In genomic region chr5:57187977-57188376, GRCh38 we compare ENCODE assay signal across 8 cellular contexts. TPM values are rescaled to one million over a fixed set of nuclear protein-coding genes. Genes with fewer than 3 reads are reported as not detected.
DNase-seq lines count a peak whose midpoint lies in the region; ATAC-seq and TF ChIP-seq lines count a peak whose summit lies in the region.
"Not testable (repeated sequence)": the region's sequence is repeated elsewhere in the genome, so short reads cannot be mapped to it uniquely, and the experiment has no call there.

No MANE protein-coding gene starts in this region.

- not testable (repeated sequence) for H3K4me3 ChIP-seq in Karpas-422 (ENCODE audit: low read length); trophoblast cell (ENCODE audit: low read depth, low read length)

- not testable (repeated sequence) for H2AK5ac ChIP-seq in trophoblast cell (ENCODE audit: low read length)

- peaks cover 24% of the 10 kb centered on the region for H3K36me3 ChIP-seq in Karpas-422 (ENCODE audit: insufficient read depth, low read length)
- peaks cover 12 to 17% of the 10 kb centered on the region in 2 experiments for H3K36me3 ChIP-seq in trophoblast cell (ENCODE audit: control insufficient read depth in 1 of 2, insufficient read depth in 2 of 2, low read length in 2 of 2)

- not testable (repeated sequence) for H3K9me3 ChIP-seq in CD4-positive, alpha-beta T cell (ENCODE audit: control insufficient read depth, low read length); Karpas-422 (ENCODE audit: low read length); trophoblast cell (ENCODE audit: insufficient read depth, low read depth, low read length)

- not testable (repeated sequence) for H2BK120ac ChIP-seq in trophoblast cell (ENCODE audit: insufficient read depth, low read length, poor library complexity)

- not testable (repeated sequence) for H2BK12ac ChIP-seq in trophoblast cell (ENCODE audit: low read length)

- H3K14ac ChIP-seq in trophoblast cell (ENCODE audit: low read length), result not testable (repeated sequence)

- not testable (repeated sequence) for H4K8ac ChIP-seq in trophoblast cell (ENCODE audit: low read depth, low read length)

- peaks cover 68% of the 10 kb centered on the region for H3K36me3 Mint-ChIP-seq in CD4-positive, alpha-beta T cell (ENCODE audit: low read depth)
- H3K36me3 Mint-ChIP-seq in T-helper 2 cell treated with Interferon-gamma antibody and Interleukin-4, amounts not matched to agents 5 μg/mL and 100 μg/mL, for 36 hours (ENCODE audit: low read depth), result peaks cover 54% of the 10 kb centered on the region
- peaks cover 66% of the 10 kb centered on the region for H3K36me3 Mint-ChIP-seq in activated T-cell treated with anti-CD3 and anti-CD28 coated beads, Interleukin-2, amount 50 U/mL, for 24 hours (ENCODE audit: low read depth)
- H3K36me3 Mint-ChIP-seq in activated naive CD8-positive, alpha-beta T cell treated with anti-CD3 and anti-CD28 coated beads, Interleukin-2, amount 50 U/mL, for 24 hours (ENCODE audit: low read depth), result peaks cover 41% of the 10 kb centered on the region
- H3K36me3 Mint-ChIP-seq in immature natural killer cell, result peaks cover 7 to 11% (median 10%) of the 10 kb centered on the region in 3 donors

- not testable (repeated sequence) for H3K27ac ChIP-seq in CD4-positive, alpha-beta T cell (ENCODE audit: low read depth, low read length); Karpas-422 (ENCODE audit: low read length); trophoblast cell (ENCODE audit: low read depth, low read length)

- H3K9me2 ChIP-seq in Karpas-422 (replicated peaks; ENCODE audit: insufficient read depth, low read length), result not testable (repeated sequence)

- ATAC-seq in CD4-positive, alpha-beta T cell (ENCODE audit: poor library complexity), result peak; percentile 74
- ATAC-seq in GM21723 (IDR thresholded peaks at IDR 0.05; ENCODE audit: unreplicated experiment), result peak; percentile 62
- not testable (repeated sequence) for ATAC-seq in activated naive CD8-positive, alpha-beta T cell treated with anti-CD3 and anti-CD28 coated beads, Interleukin-2, amount 50 U/mL, for 24 hours

- H4K12ac ChIP-seq in trophoblast cell (ENCODE audit: low read depth, low read length), result not testable (repeated sequence)

- H4K20me1 ChIP-seq in Karpas-422 (ENCODE audit: insufficient read depth, low read depth, low read length), result peaks cover 71% of the 10 kb centered on the region

- H3K4ac ChIP-seq in trophoblast cell (ENCODE audit: low read depth, low read length), result peak overlapping the region; percentile 97

- peaks cover 80% of the 10 kb centered on the region for H3K4me1 Mint-ChIP-seq in CD4-positive, alpha-beta T cell (ENCODE audit: low read depth)
- H3K4me1 Mint-ChIP-seq in T-helper 2 cell treated with Interferon-gamma antibody and Interleukin-4, amounts not matched to agents 5 μg/mL and 100 μg/mL, for 36 hours (ENCODE audit: low read depth), result peaks cover 63% of the 10 kb centered on the region
- peaks cover 87% of the 10 kb centered on the region for H3K4me1 Mint-ChIP-seq in activated T-cell treated with anti-CD3 and anti-CD28 coated beads, Interleukin-2, amount 50 U/mL, for 24 hours (ENCODE audit: low read depth)
- H3K4me1 Mint-ChIP-seq in activated naive CD8-positive, alpha-beta T cell treated with anti-CD3 and anti-CD28 coated beads, Interleukin-2, amount 50 U/mL, for 24 hours, result peaks cover 87% of the 10 kb centered on the region
- peaks cover 80 to 94% of the 10 kb centered on the region in 2 donors for H3K4me1 Mint-ChIP-seq in immature natural killer cell

- POLR2A ChIA-PET in CD4-positive, alpha-beta T cell (lab: Charles Lee), result interaction anchor here (0.6 to 3.0 kb wide), 4 partner anchors 11 to 269 kb away, joined by 3 to 15 read pairs (median 4); partner anchors contain the start of gene GPBP1

- H3K9ac ChIP-seq in Karpas-422 (ENCODE audit: low read length); trophoblast cell (ENCODE audit: low read length): not testable (repeated sequence)

- H3K79me1 ChIP-seq in trophoblast cell (ENCODE audit: low read length), result not testable (repeated sequence)

- TF ChIP-seq CTCF in CD4-positive, alpha-beta T cell (IDR thresholded peaks at IDR 0.05), result not testable (repeated sequence)

- H3K4me2 ChIP-seq in Karpas-422 (ENCODE audit: low read depth, low read length, poor library complexity, severe bottlenecking), result peak overlapping the region; percentile 8
- H3K4me2 ChIP-seq in trophoblast cell (ENCODE audit: low read length), result not testable (repeated sequence)

- not testable (repeated sequence) for H3K23ac ChIP-seq in trophoblast cell (ENCODE audit: low read length)

- H2AFZ ChIP-seq in Karpas-422 (ENCODE audit: low read length); trophoblast cell (ENCODE audit: insufficient read depth, low read length, poor library complexity): not testable (repeated sequence)

- not testable (repeated sequence) for H3K27me3 ChIP-seq in CD4-positive, alpha-beta T cell (ENCODE audit: control insufficient read depth, insufficient read depth, low read length); Karpas-422 (ENCODE audit: low read length); trophoblast cell (ENCODE audit: insufficient read depth, low read length)

- H3K4me3 Mint-ChIP-seq in CD4-positive, alpha-beta T cell, result peak overlapping the region; percentile 71
- peak overlapping the region; percentile 64 for H3K4me3 Mint-ChIP-seq in T-helper 2 cell treated with Interferon-gamma antibody and Interleukin-4, amounts not matched to agents 5 μg/mL and 100 μg/mL, for 36 hours
- peak overlapping the region; percentile 34 for H3K4me3 Mint-ChIP-seq in activated T-cell treated with anti-CD3 and anti-CD28 coated beads, Interleukin-2, amount 50 U/mL, for 24 hours
- peak overlapping the region; percentile 9 for H3K4me3 Mint-ChIP-seq in activated naive CD8-positive, alpha-beta T cell treated with anti-CD3 and anti-CD28 coated beads, Interleukin-2, amount 50 U/mL, for 24 hours
- H3K4me3 Mint-ChIP-seq in immature natural killer cell, result peak overlapping the region; percentile 42 to 69 (median 53)

- H3K27me3 Mint-ChIP-seq in CD4-positive, alpha-beta T cell; T-helper 2 cell treated with Interferon-gamma antibody and Interleukin-4, amounts not matched to agents 5 μg/mL and 100 μg/mL, for 36 hours (ENCODE audit: low read depth); activated T-cell treated with anti-CD3 and anti-CD28 coated beads, Interleukin-2, amount 50 U/mL, for 24 hours; activated naive CD8-positive, alpha-beta T cell treated with anti-CD3 and anti-CD28 coated beads, Interleukin-2, amount 50 U/mL, for 24 hours; immature natural killer cell (ENCODE audit: low read depth in 3 of 3): not testable (repeated sequence)

- peak overlapping the region; percentile 70 for H3K27ac Mint-ChIP-seq in CD4-positive, alpha-beta T cell
- H3K27ac Mint-ChIP-seq in T-helper 2 cell treated with Interferon-gamma antibody and Interleukin-4, amounts not matched to agents 5 μg/mL and 100 μg/mL, for 36 hours, result peak overlapping the region; percentile 42
- peak overlapping the region; percentile 69 for H3K27ac Mint-ChIP-seq in activated T-cell treated with anti-CD3 and anti-CD28 coated beads, Interleukin-2, amount 50 U/mL, for 24 hours
- H3K27ac Mint-ChIP-seq in activated naive CD8-positive, alpha-beta T cell treated with anti-CD3 and anti-CD28 coated beads, Interleukin-2, amount 50 U/mL, for 24 hours, result peak overlapping the region; percentile 34
- H3K27ac Mint-ChIP-seq in immature natural killer cell, result peak overlapping the region; percentile 23 to 76 (median 64)

- intact Hi-C loops in CD4-positive, alpha-beta T cell (cut with DNase I, micrococcal nuclease), result loop anchor here in 1 of 2 experiments (2.0 kb wide), 1 partner anchor 13 kb away; the partner anchor contains the start of gene GPBP1

- not testable (repeated sequence) for H3K9me3 Mint-ChIP-seq in CD4-positive, alpha-beta T cell; T-helper 2 cell treated with Interferon-gamma antibody and Interleukin-4, amounts not matched to agents 5 μg/mL and 100 μg/mL, for 36 hours; activated T-cell treated with anti-CD3 and anti-CD28 coated beads, Interleukin-2, amount 50 U/mL, for 24 hours; activated naive CD8-positive, alpha-beta T cell treated with anti-CD3 and anti-CD28 coated beads, Interleukin-2, amount 50 U/mL, for 24 hours; immature natural killer cell

- H4K91ac ChIP-seq in trophoblast cell (ENCODE audit: low read depth, low read length), result not testable (repeated sequence)

- not testable (repeated sequence) for H3K18ac ChIP-seq in trophoblast cell (ENCODE audit: low read length)

- CTCF ChIA-PET in CD4-positive, alpha-beta T cell (lab: Charles Lee), result not testable (repeated sequence)

- H3K79me2 ChIP-seq in Karpas-422 (ENCODE audit: low read length), result peaks cover 100% of the 10 kb centered on the region
- peaks cover 40% of the 10 kb centered on the region for H3K79me2 ChIP-seq in trophoblast cell (ENCODE audit: control insufficient read depth, insufficient read depth, low read length, poor library complexity)

- no CpG with 5 or more reads among the region's 4 CpGs for WGBS in trophoblast cell (ENCODE audit: extremely low coverage, insufficient coverage, insufficient read length)

- peak in 2 of 10 experiments; percentile 14 to 25 for DNase-seq in CD4-positive, alpha-beta T cell
- DNase-seq in Karpas-422; T-helper 2 cell treated with Interferon-gamma antibody and Interleukin-4, amounts not matched to agents 5 μg/mL and 100 μg/mL, for 36 hours (ENCODE audit: low spot score); activated T-cell treated with anti-CD3 and anti-CD28 coated beads, Interleukin-2, amount 50 U/mL, for 24 hours; activated naive CD8-positive, alpha-beta T cell treated with anti-CD3 and anti-CD28 coated beads, Interleukin-2, amount 50 U/mL, for 24 hours; immature natural killer cell; trophoblast cell: not testable (repeated sequence)

- H3K4me1 ChIP-seq in Karpas-422 (ENCODE audit: low read length), result peaks cover 43% of the 10 kb centered on the region
- not testable (repeated sequence) for H3K4me1 ChIP-seq in trophoblast cell (ENCODE audit: control insufficient read depth in 1 of 2, insufficient read depth in 2 of 2, low read length in 2 of 2)

- not testable (repeated sequence) for H2BK5ac ChIP-seq in trophoblast cell (ENCODE audit: low read depth, low read length, poor library complexity)

RNA-seq across cellular contexts. Expression of gene GPBP1, which starts 14.1 kb away (rescaled TPM):
- 100 to 1,000 TPM; 136 to 137 TPM for total RNA-seq in CD4-positive, alpha-beta T cell
- 67.3 and 69.0 TPM in 2 replicates for total RNA-seq in Karpas-422 (2014; rRNA removed; shearing (Covaris generic); ENCODE audit: low replicate concordance)
- polyA plus RNA-seq in immature natural killer cell, result 10 to 100 TPM; 60.7 to 95.6 (median 80.4) TPM
- polyA plus RNA-seq in trophoblast cell (2013), result 92.5 and 97.5 TPM in 2 replicates

Comparison
In these comparisons a context has a peak if more than half of its experiments do, and no peak if none do; other contexts are left out.
1. H3K4me3 Mint-ChIP-seq: peak in every context shown above with its lines; median percentile 71 in CD4-positive, alpha-beta T cell; 64 in T-helper 2 cell treated with Interferon-gamma antibody and Interleukin-4, amounts not matched to agents 5 μg/mL and 100 μg/mL, for 36 hours; 53 in immature natural killer cell; 34 in activated T-cell treated with anti-CD3 and anti-CD28 coated beads, Interleukin-2, amount 50 U/mL, for 24 hours; 9 in activated naive CD8-positive, alpha-beta T cell treated with anti-CD3 and anti-CD28 coated beads, Interleukin-2, amount 50 U/mL, for 24 hours.